ENCODE assay signal across 18 cellular contexts in genomic region chr16:72198641-72199250, GRCh38. TPM values are rescaled to one million over a fixed set of nuclear protein-coding genes. Genes with fewer than 3 reads are reported as not detected.
DNase-seq lines count a peak whose midpoint lies in the region; ATAC-seq, FAIRE-seq and TF ChIP-seq lines count a peak whose summit lies in the region.
"Had no signal": no experiment of that assay in that cellular context is flagged by ENCODE, and none has a peak within 500 bp of the region (broad histone marks: within the 10 kb centered on the region; RNA-seq: fewer than 3 reads in every experiment).

No MANE protein-coding gene starts in this region.

- H3K4me3 ChIP-seq in HUES64 (ENCODE audit: low read length) (no peak overlapping the region), endodermal cell (ENCODE audit: low read length) (no peak overlapping the region), neuronal stem cell (ENCODE audit: low read length in 2 of 2) (no peak overlapping the region), small intestine (ENCODE audit: low read depth in 1 of 2, low read length in 2 of 2) (no peak overlapping the region)
- H3K4me3 ChIP-seq: breast epithelium, gastroesophageal sphincter, left lung, right atrium auricular region had no signal

- H3K79me1 ChIP-seq in neuronal stem cell (ENCODE audit: low read depth, low read length) = no peaks in the 10 kb centered on the region

- peak; percentile 64 for DNase-seq in NCI-H345 treated with DMSO at 0.1 percent for 48 hours (lab: John Stamatoyannopoulos, UW; ENCODE audit: unreplicated experiment)
- peak; percentile 67 for DNase-seq in endodermal cell
- DNase-seq in neuronal stem cell (ENCODE audit: low spot score) = no peak
- DNase-seq in Right ventricle myocardium superior = no peak
- no peak for DNase-seq in small intestine
- no peak for DNase-seq in left cardiac atrium
- DNase-seq: activated CD8-positive, alpha-beta memory T cell treated with anti-CD3 and anti-CD28 coated beads, Interleukin-2, amount 10 ng/mL, durations not matched to agents 7 days and 5 days; CD8-positive, alpha-beta T cell; erythroblast; MV-4-11 had no signal

- peaks cover 5% of the 10 kb centered on the region for H3K27me3 Mint-ChIP-seq in endodermal cell (ENCODE audit: insufficient read depth)

- peaks cover 40% of the 10 kb centered on the region for H3K4me1 Mint-ChIP-seq in endodermal cell

- H2BK12ac ChIP-seq in neuronal stem cell (ENCODE audit: low read length) = no peak overlapping the region

- no peak overlapping the region for H2BK5ac ChIP-seq in neuronal stem cell (ENCODE audit: low read length)

- no peak overlapping the region for H2BK120ac ChIP-seq in neuronal stem cell (ENCODE audit: low read depth, low read length)

- H3K9me3 Mint-ChIP-seq in endodermal cell = no peaks in the 10 kb centered on the region
- H3K9me3 Mint-ChIP-seq: activated T-helper 2 cell treated with anti-CD3 and anti-CD28 coated beads, Interferon-gamma antibody, Interleukin-2, Interleukin-4, amounts not matched to agents 10 μg/mL and 5 μg/mL and 100 μg/mL, durations not matched to agents 14 hours and 24 hours and 36 hours; CD8-positive, alpha-beta T cell; stimulated activated effector memory CD8-positive, alpha-beta T cell treated with anti-CD3 and anti-CD28 coated beads, Interleukin-12 subunit alpha, Interleukin-12 subunit beta, amount 100 ng/mL, for 72 hours had no signal

- no peak overlapping the region for H4K91ac ChIP-seq in neuronal stem cell (ENCODE audit: low read depth, low read length, poor library complexity)

- H2AFZ ChIP-seq in neuronal stem cell (ENCODE audit: low read length) = peak overlapping the region; percentile 8

- H3K36me3 ChIP-seq in HUES64 (ENCODE audit: insufficient read depth, low read length) (no peaks in the 10 kb centered on the region), endodermal cell (ENCODE audit: control insufficient read depth, insufficient read depth, low read length) (no peaks in the 10 kb centered on the region), neuronal stem cell (replicated peaks in 1 of 2; ENCODE audit: control insufficient read depth in 2 of 2, insufficient read depth in 2 of 2, low read length in 2 of 2) (no peaks in the 10 kb centered on the region), small intestine (ENCODE audit: control insufficient read depth in 2 of 2, insufficient read depth in 2 of 2, low read length in 2 of 2) (no peaks in the 10 kb centered on the region)
- H3K36me3 ChIP-seq: breast epithelium, gastroesophageal sphincter, left lung, right atrium auricular region had no signal

- no peak overlapping the region for H3K4ac ChIP-seq in neuronal stem cell (ENCODE audit: low read length)

- no peak overlapping the region for H2BK15ac ChIP-seq in neuronal stem cell (ENCODE audit: low read length)

- no peak overlapping the region for H3K27ac Mint-ChIP-seq in endodermal cell
- H3K27ac Mint-ChIP-seq: activated CD8-positive, alpha-beta memory T cell treated with anti-CD3 and anti-CD28 coated beads, Interleukin-2, amount 10 ng/mL, durations not matched to agents 7 days and 5 days; activated T-helper 2 cell treated with anti-CD3 and anti-CD28 coated beads, Interferon-gamma antibody, Interleukin-2, Interleukin-4, amounts not matched to agents 10 μg/mL and 5 μg/mL and 100 μg/mL, durations not matched to agents 14 hours and 24 hours and 36 hours; CD8-positive, alpha-beta T cell; stimulated activated effector memory CD8-positive, alpha-beta T cell treated with anti-CD3 and anti-CD28 coated beads, Interleukin-12 subunit alpha, Interleukin-12 subunit beta, amount 100 ng/mL, for 72 hours had no signal

- WGBS in HUES64 = 81% methylated on average over 13 of the region's 13 CpGs
- 85 to 86% methylated on average over 7 to 13 of the region's 13 CpGs for WGBS in endodermal cell (ENCODE audit: insufficient coverage in 1 of 2, insufficient read length in 1 of 2), 2 experiments
- no CpG with 5 or more reads among the region's 13 CpGs for WGBS in neuronal stem cell (ENCODE audit: extremely low coverage in 2 of 2, insufficient read length in 2 of 2, insufficient replicate concordance in 1 of 2), 2 donors
- 70 to 88% (median 80%) methylated on average over 13 of the region's 13 CpGs for WGBS in small intestine, 3 donors

- H3K9me3 ChIP-seq in HUES64 (ENCODE audit: insufficient read depth, low read depth, low read length) = no peaks in the 10 kb centered on the region
- H3K9me3 ChIP-seq in endodermal cell (ENCODE audit: control insufficient read depth, low read length) = no peaks in the 10 kb centered on the region
- no peaks in the 10 kb centered on the region for H3K9me3 ChIP-seq in neuronal stem cell (replicated peaks in 1 of 2; ENCODE audit: control insufficient read depth in 2 of 2, insufficient read depth in 1 of 2, low read depth in 1 of 2, low read length in 2 of 2)
- no peaks in the 10 kb centered on the region for H3K9me3 ChIP-seq in small intestine (ENCODE audit: control insufficient read depth, low read depth)
- H3K9me3 ChIP-seq: breast epithelium, gastroesophageal sphincter, left lung, right atrium auricular region had no signal

- H3K27ac ChIP-seq in HUES64 (ENCODE audit: low read depth, low read length) (no peak overlapping the region), endodermal cell (ENCODE audit: low read depth, low read length) (no peak overlapping the region), neuronal stem cell (replicated peaks; ENCODE audit: low read length) (no peak overlapping the region), small intestine (ENCODE audit: low read depth in 1 of 2, low read length in 1 of 2) (no peak overlapping the region)
- H3K27ac ChIP-seq: breast epithelium, gastroesophageal sphincter, KMS-11, left lung, right atrium auricular region had no signal

- no peak overlapping the region for H4K8ac ChIP-seq in neuronal stem cell (ENCODE audit: low read depth, low read length)

- H3K18ac ChIP-seq in neuronal stem cell (ENCODE audit: low read length) = no peak overlapping the region

- H3K9ac ChIP-seq in HUES64 (ENCODE audit: low read depth, low read length) = 0 out of 2 replicates have a peak overlapping the region, but pooled peaks have one; percentile 16
- no peak overlapping the region for H3K9ac ChIP-seq in endodermal cell (ENCODE audit: extremely low read depth, low read length, poor library complexity, severe bottlenecking)
- H3K9ac ChIP-seq in neuronal stem cell (ENCODE audit: low read depth, low read length, poor library complexity) = no peak overlapping the region
- H3K9ac ChIP-seq: KMS-11 had no signal

- no peak for ATAC-seq in Right ventricle myocardium superior (ENCODE audit: poor library complexity)
- ATAC-seq in left cardiac atrium = no peak
- ATAC-seq: activated CD8-positive, alpha-beta memory T cell treated with anti-CD3 and anti-CD28 coated beads, Interleukin-2, amount 10 ng/mL, durations not matched to agents 7 days and 5 days; CD8-positive, alpha-beta T cell; gastroesophageal sphincter; stimulated activated effector memory CD8-positive, alpha-beta T cell treated with anti-CD3 and anti-CD28 coated beads, Interleukin-12 subunit alpha, Interleukin-12 subunit beta, amount 100 ng/mL, for 72 hours had no signal

- no peak overlapping the region for H3K14ac ChIP-seq in neuronal stem cell (ENCODE audit: low read length)

- no peak overlapping the region for H2AK5ac ChIP-seq in neuronal stem cell (ENCODE audit: low read depth, low read length)

- no peak overlapping the region for H3K4me3 Mint-ChIP-seq in endodermal cell
- H3K4me3 Mint-ChIP-seq: activated CD8-positive, alpha-beta memory T cell treated with anti-CD3 and anti-CD28 coated beads, Interleukin-2, amount 10 ng/mL, durations not matched to agents 7 days and 5 days; CD8-positive, alpha-beta T cell; stimulated activated effector memory CD8-positive, alpha-beta T cell treated with anti-CD3 and anti-CD28 coated beads, Interleukin-12 subunit alpha, Interleukin-12 subunit beta, amount 100 ng/mL, for 72 hours had no signal

- intact Hi-C loops in Right ventricle myocardium superior (cut with DNase I) = no loop called here
- intact Hi-C loops in left cardiac atrium (cut with DNase I) = no loop called here

- H3K27me3 ChIP-seq in HUES64 (ENCODE audit: insufficient read depth, low read length) = no peaks in the 10 kb centered on the region
- no peaks in the 10 kb centered on the region for H3K27me3 ChIP-seq in endodermal cell (ENCODE audit: control insufficient read depth, insufficient read depth, low read length, poor library complexity, severe bottlenecking)
- no peaks in the 10 kb centered on the region for H3K27me3 ChIP-seq in neuronal stem cell (ENCODE audit: control insufficient read depth in 3 of 3, insufficient read depth in 3 of 3, low read depth in 1 of 3, low read length in 3 of 3)
- no peaks in the 10 kb centered on the region for H3K27me3 ChIP-seq in small intestine (ENCODE audit: control insufficient read depth in 2 of 2, insufficient read depth in 2 of 2, low read length in 2 of 2)
- H3K27me3 ChIP-seq: breast epithelium, left lung, right atrium auricular region had no signal

- TF ChIP-seq CTCF in endodermal cell (conservative IDR thresholded peaks at IDR 0.05) = no peak

- H3K36me3 Mint-ChIP-seq in endodermal cell (ENCODE audit: low read depth) = no peaks in the 10 kb centered on the region
- H3K36me3 Mint-ChIP-seq: activated CD8-positive, alpha-beta memory T cell treated with anti-CD3 and anti-CD28 coated beads, Interleukin-2, amount 10 ng/mL, durations not matched to agents 7 days and 5 days; CD8-positive, alpha-beta T cell; stimulated activated effector memory CD8-positive, alpha-beta T cell treated with anti-CD3 and anti-CD28 coated beads, Interleukin-12 subunit alpha, Interleukin-12 subunit beta, amount 100 ng/mL, for 72 hours had no signal

- FAIRE-seq in small intestine (lab: Jason Lieb, UNC) = no peak

- no peak overlapping the region for H3K4me2 ChIP-seq in neuronal stem cell (ENCODE audit: insufficient read depth, low read length, poor library complexity, severe bottlenecking)
- H3K4me2 ChIP-seq: KMS-11 had no signal

- H3K4me1 ChIP-seq in HUES64 (ENCODE audit: insufficient read depth, low read length) (peaks cover 10% of the 10 kb centered on the region), endodermal cell (ENCODE audit: control insufficient read depth, insufficient read depth, low read length) (peaks cover 11% of the 10 kb centered on the region), neuronal stem cell (ENCODE audit: control insufficient read depth in 2 of 2, insufficient read depth in 1 of 2, low read depth in 1 of 2, low read length in 2 of 2) (peaks cover 10 to 25% of the 10 kb centered on the region in 2 donors), small intestine (ENCODE audit: control insufficient read depth in 2 of 2, insufficient read depth in 1 of 2, low read depth in 1 of 2, low read length in 1 of 2) (peaks cover 0 to 3% of the 10 kb centered on the region in 2 donors)
- H3K4me1 ChIP-seq: breast epithelium, right atrium auricular region had no signal

- H3K23ac ChIP-seq in neuronal stem cell (ENCODE audit: low read depth, low read length, poor library complexity) = no peak overlapping the region

RNA-seq across cellular contexts. Expression of gene PMFBP1, which starts 26.8 kb away (rescaled TPM):
- polyA plus RNA-seq in HUES64 (2013, experiment 1 of 2) = 0.40 TPM
- 0.51 TPM for polyA plus RNA-seq in HUES64 (2013, experiment 2 of 2)
- total RNA-seq in endodermal cell = 1 to 10 TPM; 2.1 to 4.1 TPM
- 2.0 TPM for polyA plus RNA-seq in endodermal cell (2013, experiment 1 of 2)
- 1.6 TPM for polyA plus RNA-seq in endodermal cell (2013, experiment 2 of 2)
- 1.5 TPM for polyA plus RNA-seq in neuronal stem cell (2013, experiment 1 of 2)
- 1.2 TPM for polyA plus RNA-seq in neuronal stem cell (2013, experiment 2 of 2)
- 0.19 TPM for total RNA-seq in Right ventricle myocardium superior
- polyA plus RNA-seq in small intestine = 1 to 10 TPM; 1.1 to 3.6 (median 1.1) TPM
- under 1 TPM; 0.32 to 0.42 TPM for total RNA-seq in left cardiac atrium
- total RNA-seq: activated T-helper 2 cell treated with anti-CD3 and anti-CD28 coated beads, Interferon-gamma antibody, Interleukin-2, Interleukin-4, amounts not matched to agents 10 μg/mL and 5 μg/mL and 100 μg/mL, durations not matched to agents 14 hours and 24 hours and 36 hours had no signal

Comparison
In these comparisons a context has a peak if more than half of its experiments do, and no peak if none do; other contexts are left out.
1. DNase-seq: peak in NCI-H345 treated with DMSO at 0.1 percent for 48 hours (single experiment) and endodermal cell (single experiment); none in neuronal stem cell (single experiment), Right ventricle myocardium superior (single experiment), small intestine (single experiment) and left cardiac atrium (single experiment).